10 cellular contexts compared by ENCODE assay signal in the genomic region with DNA sequence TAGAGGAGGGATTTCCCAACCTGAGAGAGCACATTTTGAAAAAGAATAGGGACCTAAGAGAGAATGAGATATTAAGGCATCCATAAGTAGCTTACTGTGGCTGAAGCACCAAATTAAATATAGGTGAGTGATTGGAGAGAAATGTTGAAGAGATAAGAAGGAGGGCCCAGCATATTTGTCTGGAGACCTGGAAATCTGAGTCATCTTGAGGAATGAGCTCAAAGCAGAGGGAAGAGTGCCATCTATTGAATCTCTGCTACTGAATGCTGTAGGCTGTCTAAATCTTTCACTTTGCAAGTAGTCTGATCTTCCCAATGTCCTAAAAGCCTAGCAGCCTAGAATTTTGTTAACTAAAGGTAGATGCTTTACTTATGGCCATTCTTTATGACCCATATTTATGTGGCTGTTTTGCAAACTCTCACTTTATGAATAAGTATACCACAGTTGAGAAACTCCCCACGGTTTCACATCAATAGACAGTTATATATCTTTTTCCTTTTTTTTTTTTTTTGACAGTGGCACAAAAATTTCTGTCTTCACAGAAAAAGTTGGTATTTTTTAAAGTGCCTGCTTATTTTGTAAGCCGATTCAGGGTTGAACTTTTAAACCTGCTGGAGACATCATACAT.
DNase-seq lines count a peak whose midpoint lies in the region; ATAC-seq lines count a peak whose summit lies in the region.
"Had no signal": no experiment of that assay in that cellular context is flagged by ENCODE, and none has a peak within 500 bp of the region (broad histone marks: within the 10 kb centered on the region; RNA-seq: fewer than 3 reads in every experiment).

No MANE protein-coding gene starts in this region.

- H3K4me1 ChIP-seq in trophoblast cell (ENCODE audit: control insufficient read depth in 1 of 2, insufficient read depth in 2 of 2, low read length in 2 of 2): no peaks in the 10 kb centered on the region

- H3K9me3 Mint-ChIP-seq in effector memory CD8-positive, alpha-beta T cell: no peaks in the 10 kb centered on the region

- H3K4me1 Mint-ChIP-seq in effector memory CD8-positive, alpha-beta T cell (ENCODE audit: low read depth in 2 of 2): peaks cover 16 to 32% of the 10 kb centered on the region in 2 donors
- H3K4me1 Mint-ChIP-seq: neural crest cell had no signal

- H2BK12ac ChIP-seq in trophoblast cell (ENCODE audit: low read length): no peak overlapping the region

- no peaks in the 10 kb centered on the region for H3K27me3 Mint-ChIP-seq in effector memory CD8-positive, alpha-beta T cell

- DNase-seq in H4 (ENCODE audit: low spot score) (peak; percentile 79), NCI-H69 (lab: John Stamatoyannopoulos, UW) (peak; percentile 79), trophoblast cell (peak; percentile 12 to 71), germinal center (ENCODE audit: low spot score) (no peak), KG1 (lab: John Stamatoyannopoulos, UW) (no peak)
- DNase-seq in effector memory CD8-positive, alpha-beta T cell: no peak

- H2BK120ac ChIP-seq in trophoblast cell (ENCODE audit: insufficient read depth, low read length, poor library complexity): no peak overlapping the region

- peaks cover 12% of the 10 kb centered on the region for H3K36me3 Mint-ChIP-seq in effector memory CD8-positive, alpha-beta T cell (ENCODE audit: insufficient read depth)

- no peak overlapping the region for H3K4me2 ChIP-seq in trophoblast cell (ENCODE audit: low read length)

- no CpG with 5 or more reads among the region's 2 CpGs for WGBS in trophoblast cell (ENCODE audit: extremely low coverage, insufficient coverage, insufficient read length)

- peak; percentile 21 for ATAC-seq in effector memory CD8-positive, alpha-beta T cell (replicated peaks)
- ATAC-seq in GM19035 (IDR thresholded peaks at IDR 0.05; ENCODE audit: unreplicated experiment): no peak
- ATAC-seq: GM12878 had no signal

- no peak overlapping the region for H3K27ac ChIP-seq in trophoblast cell (ENCODE audit: low read depth, low read length)

- H3K27me3 ChIP-seq in trophoblast cell (ENCODE audit: insufficient read depth, low read length): no peaks in the 10 kb centered on the region

- peak overlapping the region in 1 of 2 donors; percentile 47 for H3K27ac Mint-ChIP-seq in effector memory CD8-positive, alpha-beta T cell

- H2BK5ac ChIP-seq in trophoblast cell (ENCODE audit: low read depth, low read length, poor library complexity): no peak overlapping the region

- no peaks in the 10 kb centered on the region for H3K36me3 ChIP-seq in trophoblast cell (ENCODE audit: control insufficient read depth in 1 of 2, insufficient read depth in 2 of 2, low read length in 2 of 2)

- H3K79me1 ChIP-seq in trophoblast cell (ENCODE audit: low read length): no peaks in the 10 kb centered on the region

- no peak overlapping the region for H3K18ac ChIP-seq in trophoblast cell (ENCODE audit: low read length)

- no peak overlapping the region for H4K91ac ChIP-seq in trophoblast cell (ENCODE audit: low read depth, low read length)

- H3K23ac ChIP-seq in trophoblast cell (ENCODE audit: low read length): no peak overlapping the region

- no peak overlapping the region for H4K12ac ChIP-seq in trophoblast cell (ENCODE audit: low read depth, low read length)

- H3K9me3 ChIP-seq in trophoblast cell (ENCODE audit: insufficient read depth, low read depth, low read length): no peaks in the 10 kb centered on the region

- no peak overlapping the region for H4K8ac ChIP-seq in trophoblast cell (ENCODE audit: low read depth, low read length)

- no peak overlapping the region for H3K4me3 ChIP-seq in trophoblast cell (ENCODE audit: low read depth, low read length)
- H3K4me3 ChIP-seq: GM12878, SK-N-MC had no signal

- H3K79me2 ChIP-seq in trophoblast cell (ENCODE audit: control insufficient read depth, insufficient read depth, low read length, poor library complexity): no peaks in the 10 kb centered on the region

- H2AK5ac ChIP-seq in trophoblast cell (ENCODE audit: low read length): no peak overlapping the region

- no peak overlapping the region for H2AFZ ChIP-seq in trophoblast cell (ENCODE audit: insufficient read depth, low read length, poor library complexity)

- H3K14ac ChIP-seq in trophoblast cell (ENCODE audit: low read length): no peak overlapping the region

- no peak overlapping the region for H3K4me3 Mint-ChIP-seq in effector memory CD8-positive, alpha-beta T cell
- H3K4me3 Mint-ChIP-seq: neural crest cell had no signal

- no peak overlapping the region for H3K9ac ChIP-seq in trophoblast cell (ENCODE audit: low read length)

- no peak overlapping the region for H3K4ac ChIP-seq in trophoblast cell (ENCODE audit: low read depth, low read length)

Comparison
In these comparisons a context has a peak if more than half of its experiments do, and no peak if none do; other contexts are left out.
1. DNase-seq: peak in H4 (single experiment), NCI-H69 (single experiment) and trophoblast cell (2 of 2); none in effector memory CD8-positive, alpha-beta T cell (0 of 3), germinal center (single experiment) and KG1 (single experiment).